27 cellular contexts compared by ENCODE assay signal in the genomic region with DNA sequence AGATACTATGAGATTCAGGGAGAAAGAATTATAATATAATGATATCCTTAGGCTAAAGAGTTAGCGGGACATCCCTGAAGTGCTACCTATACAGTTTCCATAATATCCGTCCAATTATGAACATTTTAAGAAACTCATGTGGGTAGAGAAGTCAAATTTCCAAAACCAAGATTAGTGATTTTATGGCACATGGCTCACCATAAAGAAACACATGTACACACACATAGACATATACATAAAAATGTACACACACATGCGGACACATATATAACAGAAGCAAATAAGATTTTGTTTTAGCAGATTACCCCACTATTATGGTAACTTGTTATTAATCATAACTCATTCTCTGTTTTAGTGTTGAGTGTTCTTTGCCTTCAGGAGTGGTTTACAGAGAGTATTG.
"Had no signal": no experiment of that assay in that cellular context is flagged by ENCODE, and none has a peak within 500 bp of the region (broad histone marks: within the 10 kb centered on the region; RNA-seq: fewer than 3 reads in every experiment).

No MANE protein-coding gene starts in this region.

- FAIRE-seq: urothelium cell line had no signal

- H3K4me1 ChIP-seq: suprapubic skin, testis, thyroid gland, tibial nerve, transverse colon, upper lobe of left lung, upper lobe of right lung, uterus, vagina had no signal

- H3K36me3 ChIP-seq: stomach, suprapubic skin, thoracic aorta, thyroid gland, tibial artery, tibial nerve, transverse colon, upper lobe of left lung, upper lobe of right lung, uterus, vagina had no signal

- ATAC-seq: stimulated activated effector memory CD8-positive, alpha-beta T cell treated with anti-CD3 and anti-CD28 coated beads, Interleukin-12 subunit alpha, Interleukin-12 subunit beta, amount 100 ng/mL, for 72 hours; stimulated activated memory B cell treated with anti-CD40 and anti-IgM and Interleukin-4, amounts not matched to agents 10 μg/mL and 1 μg/mL and 100 μg/mL, for 72 hours; stimulated activated naive B cell treated with anti-CD40 and anti-IgM and Interleukin-4, amounts not matched to agents 10 μg/mL and 1 μg/mL and 100 μg/mL, for 72 hours; stimulated activated naive CD8-positive, alpha-beta T cell treated with anti-CD3 and anti-CD28 coated beads, Interleukin-15, amount 100 ng/mL, for 72 hours; stimulated activated naive CD8-positive, alpha-beta T cell treated with anti-CD3 and anti-CD28 coated beads, Interleukin-15, Interleukin-2, amounts not matched to agents 100 U/mL and 50 U/mL, for 24 hours; upper lobe of right lung had no signal

- H3K27me3 ChIP-seq: stomach, suprapubic skin, testis, thyroid gland, tibial artery, tibial nerve, transverse colon, upper lobe of left lung, upper lobe of right lung, uterus, vagina had no signal

- DNase-seq: stimulated activated CD4-positive, alpha-beta T cell treated with anti-CD3 and anti-CD28 coated beads, Interleukin-2, amount 100 ng/mL, for 48 hours; stimulated activated CD4-positive, alpha-beta T cell treated with anti-CD3 and anti-CD28 coated beads, Interleukin-4, amount 100 ng/mL, for 1 hour; stimulated activated CD4-positive, alpha-beta T cell treated with anti-CD3 and anti-CD28 coated beads, Interleukin-4, amount 100 ng/mL, for 24 hours; stimulated activated CD4-positive, alpha-beta T cell treated with anti-CD3 and anti-CD28 coated beads, Interleukin-4, amount 100 ng/mL, for 4 hours; stimulated activated CD8-positive, alpha-beta memory T cell treated with anti-CD3 and anti-CD28 coated beads, Interleukin-4, amount 100 ng/mL, for 48 hours; stimulated activated naive B cell treated with anti-CD40 and anti-IgM and Interleukin-4, amounts not matched to agents 10 μg/mL and 1 μg/mL and 100 μg/mL, for 72 hours; stimulated activated naive CD4-positive, alpha-beta T cell; stimulated activated naive CD4-positive, alpha-beta T cell treated with Interleukin-2 at 50 U/mL for 16 hours; stimulated activated naive CD8-positive, alpha-beta T cell treated with anti-CD3 and anti-CD28 coated beads, Interleukin-15, amount 100 ng/mL, for 72 hours; stimulated activated naive CD8-positive, alpha-beta T cell treated with anti-CD3 and anti-CD28 coated beads, Interleukin-15, Interleukin-2, amounts not matched to agents 100 U/mL and 50 U/mL, for 24 hours; stomach; substantia nigra; testis; thyroid gland; tibial artery; transverse colon; trophoblast cell; upper lobe of left lung; upper lobe of right lung; uterus had no signal

- H3K9me3 ChIP-seq: stomach, suprapubic skin, testis, thoracic aorta, thyroid gland, tibial artery, tibial nerve, transverse colon, upper lobe of left lung, upper lobe of right lung, uterus, vagina had no signal

- H3K4me3 ChIP-seq: stomach, suprapubic skin, testis, thoracic aorta, thyroid gland, tibial artery, tibial nerve, transverse colon, upper lobe of left lung, upper lobe of right lung, uterus, vagina had no signal

- H3K27ac ChIP-seq: stomach, suprapubic skin, testis, thoracic aorta, thyroid gland, tibial artery, tibial nerve, transverse colon, upper lobe of left lung, upper lobe of right lung, uterus, vagina had no signal
